6 cellular contexts compared by ENCODE assay signal in genomic region chr7:158134824-158135223, GRCh38.
"Had no signal": no experiment of that assay in that cellular context is flagged by ENCODE, and none has a peak within 500 bp of the region (broad histone marks: within the 10 kb centered on the region; RNA-seq: fewer than 3 reads in every experiment).

No MANE protein-coding gene starts in this region.

- H3K4me1 Mint-ChIP-seq: H9 had no signal

- H3K9me3 Mint-ChIP-seq: H9 had no signal

- ATAC-seq: K562 had no signal

- H3K4me3 Mint-ChIP-seq: H9 had no signal

- DNase-seq: GM23248, GOT3, H9, HCEC 1CT, IMR-90 had no signal

- H3K4me3 ChIP-seq: GM23248, K562 had no signal

- H3K27ac ChIP-seq: GM23248 had no signal

- H3K27ac Mint-ChIP-seq: H9 had no signal
